23 cellular contexts compared by ENCODE assay signal in the genomic region with DNA sequence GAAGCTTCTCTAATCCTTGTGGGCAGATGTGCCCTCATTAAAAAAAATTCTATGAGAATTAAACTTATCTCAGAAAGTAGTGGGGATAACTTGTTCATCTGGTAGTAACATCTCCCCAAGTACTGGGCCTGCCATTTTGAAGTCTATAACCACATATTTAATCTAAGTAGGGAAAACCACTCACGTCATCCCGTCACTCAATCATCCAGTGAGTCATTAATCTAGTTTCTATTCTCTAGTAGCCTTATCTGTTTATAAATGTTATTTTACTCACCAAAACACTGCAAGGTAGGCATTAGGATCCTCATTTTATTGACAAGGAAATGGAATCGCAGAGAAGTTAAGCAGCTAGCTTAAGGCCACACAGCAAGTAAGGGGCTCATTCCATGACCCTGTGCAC.
"Had no signal": no experiment of that assay in that cellular context is flagged by ENCODE, and none has a peak within 500 bp of the region (broad histone marks: within the 10 kb centered on the region; RNA-seq: fewer than 3 reads in every experiment).

No MANE protein-coding gene starts in this region.

- H3K27ac ChIP-seq: coronary artery, gastrocnemius medialis, lower lobe of right lung, ovary, psoas muscle, sigmoid colon, testis, tibial artery had no signal

- H3K36me3 Mint-ChIP-seq: natural killer cell; stimulated activated memory B cell treated with anti-CD40 and anti-IgM and Interleukin-4, amounts not matched to agents 10 μg/mL and 1 μg/mL and 100 μg/mL, for 72 hours; type B pancreatic cell had no signal

- H3K4me1 Mint-ChIP-seq: natural killer cell; stimulated activated memory B cell treated with anti-CD40 and anti-IgM and Interleukin-4, amounts not matched to agents 10 μg/mL and 1 μg/mL and 100 μg/mL, for 72 hours had no signal

- FAIRE-seq: keratinocyte had no signal

- H3K9me3 ChIP-seq: gastrocnemius medialis, lower lobe of right lung, ovary, psoas muscle, sigmoid colon, testis, tibial artery had no signal

- H3K9me3 Mint-ChIP-seq: stimulated activated memory B cell treated with anti-CD40 and anti-IgM and Interleukin-4, amounts not matched to agents 10 μg/mL and 1 μg/mL and 100 μg/mL, for 72 hours; type B pancreatic cell had no signal

- DNase-seq: effector CD4-positive, alpha-beta T cell; foreskin fibroblast; gastrocnemius medialis; head of caudate nucleus; left ventricle myocardium superior; lower lobe of right lung; natural killer cell; occipital lobe; ovary; posterior cingulate gyrus; psoas muscle; right cardiac atrium; sigmoid colon; stimulated activated CD4-positive, alpha-beta T cell treated with anti-CD3 and anti-CD28 coated beads, Interleukin-2, amount 100 ng/mL, for 24 hours; stimulated activated CD4-positive, alpha-beta T cell treated with anti-CD3 and anti-CD28 coated beads, Interleukin-4, amount 100 ng/mL, for 24 hours; stimulated activated naive CD8-positive, alpha-beta T cell treated with anti-CD3 and anti-CD28 coated beads, Interleukin-15, Interleukin-2, amounts not matched to agents 100 U/mL and 50 U/mL, for 24 hours; substantia nigra; testis; tibial artery had no signal

- H3K4me1 ChIP-seq: gastrocnemius medialis, lower lobe of right lung, psoas muscle, sigmoid colon, testis, tibial artery had no signal

- H3K4me3 ChIP-seq: coronary artery, gastrocnemius medialis, lower lobe of right lung, ovary, psoas muscle, sigmoid colon, testis, tibial artery had no signal

- H3K4me3 Mint-ChIP-seq: natural killer cell; stimulated activated memory B cell treated with anti-CD40 and anti-IgM and Interleukin-4, amounts not matched to agents 10 μg/mL and 1 μg/mL and 100 μg/mL, for 72 hours; type B pancreatic cell had no signal

- H3K36me3 ChIP-seq: gastrocnemius medialis, lower lobe of right lung, ovary, sigmoid colon, tibial artery had no signal

- ATAC-seq: gastrocnemius medialis; left ventricle myocardium superior; lower lobe of right lung; natural killer cell; psoas muscle; right cardiac atrium; stimulated activated memory B cell treated with anti-CD40 and anti-IgM and Interleukin-4, amounts not matched to agents 10 μg/mL and 1 μg/mL and 100 μg/mL, for 72 hours; stimulated activated naive CD8-positive, alpha-beta T cell treated with anti-CD3 and anti-CD28 coated beads, Interleukin-15, Interleukin-2, amounts not matched to agents 100 U/mL and 50 U/mL, for 24 hours had no signal

- H3K27me3 ChIP-seq: gastrocnemius medialis, ovary, testis had no signal
